ENCODE assay signal across 1 cellular context in the genomic region with DNA sequence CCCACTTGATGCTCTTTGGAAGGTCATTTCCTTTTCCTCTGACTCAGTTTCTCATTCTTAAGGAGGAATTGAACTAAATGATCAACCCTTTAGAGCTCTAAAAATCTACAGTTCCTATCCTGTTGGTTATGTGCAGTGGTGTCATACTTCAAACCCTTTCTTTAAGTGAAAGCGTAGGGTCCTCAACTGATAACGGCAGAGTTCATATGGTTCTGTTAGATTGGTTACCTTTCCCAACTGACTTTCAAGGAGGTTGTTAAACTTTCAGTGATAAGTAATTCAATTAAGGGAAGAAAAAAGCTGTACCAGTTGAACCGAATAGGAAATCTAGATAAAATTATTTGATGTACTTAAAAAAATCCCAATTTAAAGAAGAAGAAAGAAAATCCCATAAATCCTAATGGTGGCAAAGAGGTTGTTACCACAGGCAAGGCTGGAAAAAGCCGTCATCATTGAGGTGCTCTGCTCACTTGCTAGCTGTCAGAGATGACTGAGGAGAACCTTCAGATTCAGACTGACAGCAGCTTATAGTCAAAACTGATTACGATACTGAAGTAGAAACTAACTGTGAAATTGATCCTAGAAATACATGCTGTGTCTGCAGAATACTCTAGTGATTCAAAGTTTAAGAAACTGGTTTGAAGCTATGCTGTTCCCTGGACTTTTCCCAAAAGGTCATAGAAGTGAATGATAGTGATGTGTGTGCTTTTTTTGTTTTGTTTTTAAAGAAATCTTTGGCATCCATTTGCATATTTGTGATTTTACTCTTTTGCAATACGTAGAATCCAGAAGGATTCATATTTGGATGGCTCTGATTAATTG.
TF ChIP-seq lines count a peak whose summit lies in the region.

No MANE protein-coding gene starts in this region.

TF ChIP-seq in H1, 55 proteins besides CTCF, POLR2A, EP300 and RAD21:
- TF ChIP-seq SIRT6 (IDR thresholded peaks at IDR 0.05; ENCODE audit: low read length) = no peak
- no peak for TF ChIP-seq SAP30 (IDR thresholded peaks at IDR 0.05; ENCODE audit: insufficient read depth, insufficient replicate concordance, low read length)
- no peak for TF ChIP-seq GABPA (IDR thresholded peaks at IDR 0.05; ENCODE audit: borderline replicate concordance, insufficient read depth, low read length)
- TF ChIP-seq KDM1A (IDR thresholded peaks at IDR 0.05; ENCODE audit: borderline replicate concordance, low read length) = no peak
- TF ChIP-seq, protein P1, sequence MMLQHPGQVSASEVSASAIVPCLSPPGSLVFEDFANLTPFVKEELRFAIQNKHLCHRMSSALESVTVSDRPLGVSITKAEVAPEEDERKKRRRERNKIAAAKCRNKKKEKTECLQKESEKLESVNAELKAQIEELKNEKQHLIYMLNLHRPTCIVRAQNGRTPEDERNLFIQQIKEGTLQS (IDR thresholded peaks at IDR 0.05; ENCODE audit: insufficient read depth, low read depth, low read length) = no peak
- no peak for TF ChIP-seq RFX5 (IDR thresholded peaks at IDR 0.05; ENCODE audit: borderline replicate concordance, low read depth, low read length)
- TF ChIP-seq CTBP2 (IDR thresholded peaks at IDR 0.05; ENCODE audit: borderline replicate concordance, insufficient read depth, insufficient read length, low read length) = no peak
- TF ChIP-seq, protein P2, sequence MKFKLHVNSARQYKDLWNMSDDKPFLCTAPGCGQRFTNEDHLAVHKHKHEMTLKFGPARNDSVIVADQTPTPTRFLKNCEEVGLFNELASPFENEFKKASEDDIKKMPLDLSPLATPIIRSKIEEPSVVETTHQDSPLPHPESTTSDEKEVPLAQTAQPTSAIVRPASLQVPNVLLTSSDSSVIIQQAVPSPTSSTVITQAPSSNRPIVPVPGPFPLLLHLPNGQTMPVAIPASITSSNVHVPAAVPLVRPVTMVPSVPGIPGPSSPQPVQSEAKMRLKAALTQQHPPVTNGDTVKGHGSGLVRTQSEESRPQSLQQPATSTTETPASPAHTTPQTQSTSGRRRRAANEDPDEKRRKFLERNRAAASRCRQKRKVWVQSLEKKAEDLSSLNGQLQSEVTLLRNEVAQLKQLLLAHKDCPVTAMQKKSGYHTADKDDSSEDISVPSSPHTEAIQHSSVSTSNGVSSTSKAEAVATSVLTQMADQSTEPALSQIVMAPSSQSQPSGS (IDR thresholded peaks at IDR 0.05; ENCODE audit: low read length) = no peak
- no peak for TF ChIP-seq MAFK (IDR thresholded peaks at IDR 0.05; ENCODE audit: low read depth, low read length)
- no peak for TF ChIP-seq TAF7 (optimal IDR thresholded peaks at IDR 0.05; ENCODE audit: borderline replicate concordance, low read depth, low read length)
- TF ChIP-seq, protein P3, sequence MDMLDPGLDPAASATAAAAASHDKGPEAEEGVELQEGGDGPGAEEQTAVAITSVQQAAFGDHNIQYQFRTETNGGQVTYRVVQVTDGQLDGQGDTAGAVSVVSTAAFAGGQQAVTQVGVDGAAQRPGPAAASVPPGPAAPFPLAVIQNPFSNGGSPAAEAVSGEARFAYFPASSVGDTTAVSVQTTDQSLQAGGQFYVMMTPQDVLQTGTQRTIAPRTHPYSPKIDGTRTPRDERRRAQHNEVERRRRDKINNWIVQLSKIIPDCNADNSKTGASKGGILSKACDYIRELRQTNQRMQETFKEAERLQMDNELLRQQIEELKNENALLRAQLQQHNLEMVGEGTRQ (IDR thresholded peaks at IDR 0.05; ENCODE audit: low read length) = no peak
- TF ChIP-seq ZNF274 (IDR thresholded peaks at IDR 0.05; ENCODE audit: borderline replicate concordance, extremely low read depth, low read length) = no peak
- TF ChIP-seq GTF2F1 (IDR thresholded peaks at IDR 0.05; ENCODE audit: borderline replicate concordance, low read depth, low read length) = no peak
- no peak for TF ChIP-seq BACH1 (IDR thresholded peaks at IDR 0.05; ENCODE audit: low read length)
- no peak for TF ChIP-seq JUND (IDR thresholded peaks at IDR 0.05; ENCODE audit: low read length)
- no peak for TF ChIP-seq CREB1 (IDR thresholded peaks at IDR 0.05)
- no peak for TF ChIP-seq EZH2 (IDR thresholded peaks at IDR 0.05; ENCODE audit: low read depth, low read length, severe bottlenecking)
